ENCODE assay signal across 1 cellular context in genomic region chr12:66405395-66405794, GRCh38.
TF ChIP-seq lines count a peak whose summit lies in the region.

No MANE protein-coding gene starts in this region.

TF ChIP-seq in SK-N-SH treated with all-trans-retinoic acid at 6 μM for 48 hours, 23 proteins besides CTCF, POLR2A, EP300 and RAD21 (continued from another document):
- TF ChIP-seq TSHZ2 (CRISPR knock-in tag; IDR thresholded peaks at IDR 0.05) (no peak), ZFP30 (CRISPR knock-in tag; IDR thresholded peaks at IDR 0.05) (no peak)
